Comparison of ENCODE assay signal across 15 cellular contexts in genomic region chrX:65463550-65463949, GRCh38.
DNase-seq lines count a peak whose midpoint lies in the region; ATAC-seq and TF ChIP-seq lines count a peak whose summit lies in the region.
"Had no signal": no experiment of that assay in that cellular context is flagged by ENCODE, and none has a peak within 500 bp of the region (broad histone marks: within the 10 kb centered on the region; RNA-seq: fewer than 3 reads in every experiment).

No MANE protein-coding gene starts in this region.

- intact Hi-C loops in activated CD8-positive, alpha-beta T cell treated with anti-CD3 and anti-CD28 coated beads for 36 hours (cut with micrococcal nuclease) = no loop called here

- H3K4me1 ChIP-seq in suprapubic skin = no peaks in the 10 kb centered on the region
- H3K4me1 ChIP-seq: left lung had no signal

- H3K4me3 Mint-ChIP-seq in HFFc6 = no peak overlapping the region
- H3K4me3 Mint-ChIP-seq in activated CD8-positive, alpha-beta T cell treated with anti-CD3 and anti-CD28 coated beads for 36 hours = no peak overlapping the region
- H3K4me3 Mint-ChIP-seq: activated CD4-positive, alpha-beta T cell treated with anti-CD3 and anti-CD28 coated beads, Interleukin-2, amount 10 ng/mL, durations not matched to agents 7 days and 5 days; activated naive CD8-positive, alpha-beta T cell had no signal

- H3K36me3 ChIP-seq in suprapubic skin = no peaks in the 10 kb centered on the region
- H3K36me3 ChIP-seq: left lung had no signal

- H3K36me3 Mint-ChIP-seq in HFFc6 (ENCODE audit: low read depth) = no peaks in the 10 kb centered on the region
- no peaks in the 10 kb centered on the region for H3K36me3 Mint-ChIP-seq in activated CD8-positive, alpha-beta T cell treated with anti-CD3 and anti-CD28 coated beads for 36 hours (ENCODE audit: low read depth)

- peaks cover 6% of the 10 kb centered on the region; the same call in 1 of the 2 replicates for H3K4me1 Mint-ChIP-seq in HFFc6 (ENCODE audit: low read depth)
- H3K4me1 Mint-ChIP-seq in activated CD8-positive, alpha-beta T cell treated with anti-CD3 and anti-CD28 coated beads for 36 hours (ENCODE audit: low read depth) = no peaks in the 10 kb centered on the region
- H3K4me1 Mint-ChIP-seq: activated CD4-positive, alpha-beta T cell treated with anti-CD3 and anti-CD28 coated beads, Interleukin-2, amount 10 ng/mL, durations not matched to agents 7 days and 5 days had no signal

- no peaks in the 10 kb centered on the region for H3K27me3 Mint-ChIP-seq in HFFc6 (ENCODE audit: insufficient read depth)
- no peaks in the 10 kb centered on the region for H3K27me3 Mint-ChIP-seq in activated CD8-positive, alpha-beta T cell treated with anti-CD3 and anti-CD28 coated beads for 36 hours
- H3K27me3 Mint-ChIP-seq: activated CD4-positive, alpha-beta T cell treated with anti-CD3 and anti-CD28 coated beads, Interleukin-2, amount 10 ng/mL, durations not matched to agents 7 days and 5 days; activated naive CD8-positive, alpha-beta T cell had no signal

- in situ Hi-C loops in ACHN (cut with HindIII; ENCODE audit: low pct_ligation_motif_present, low pct_unique_long_range_greater_than_20kb, low sequenced_read_pairs) = no loop called here

- no peak for ATAC-seq in activated CD8-positive, alpha-beta T cell treated with anti-CD3 and anti-CD28 coated beads for 36 hours
- ATAC-seq in GM18498 (IDR thresholded peaks at IDR 0.05; ENCODE audit: unreplicated experiment) = no peak
- ATAC-seq: HepG2, left lung had no signal

- no peak overlapping the region for H3K27ac ChIP-seq in suprapubic skin
- H3K27ac ChIP-seq: left lung had no signal

- TF ChIP-seq CTCF in HFFc6 (IDR thresholded peaks at IDR 0.05) (no peak), cardiac fibroblast (IDR thresholded peaks at IDR 0.05; ENCODE audit: low read depth, low read length) (no peak), suprapubic skin (IDR thresholded peaks at IDR 0.05) (no peak)
- TF ChIP-seq CTCF in activated CD8-positive, alpha-beta T cell treated with anti-CD3 and anti-CD28 coated beads for 36 hours (IDR thresholded peaks at IDR 0.05) = no peak

- CTCF ChIA-PET in activated CD8-positive, alpha-beta T cell treated with anti-CD3 and anti-CD28 coated beads for 36 hours (lab: Charles Lee) = no interaction called here

- H3K4me3 ChIP-seq in cardiac fibroblast (replicated peaks in 1 of 2; ENCODE audit: low read depth in 2 of 2, low read length in 2 of 2) (no peak overlapping the region), suprapubic skin (no peak overlapping the region)
- H3K4me3 ChIP-seq: left lung had no signal

- 38% methylated on average over 4 of the region's 4 CpGs for WGBS in suprapubic skin

- POLR2A ChIA-PET in activated CD8-positive, alpha-beta T cell treated with anti-CD3 and anti-CD28 coated beads for 36 hours (lab: Charles Lee) = no interaction called here

- peak; percentile 50 for DNase-seq in ACHN
- peak; percentile 9 for DNase-seq in HFFc6
- peak; percentile 13 to 65 for DNase-seq in cardiac fibroblast (ENCODE audit: low read depth in 2 of 2)
- peak; percentile 49 for DNase-seq in iPS-NIHi11 (ENCODE audit: low spot score)
- no peak for DNase-seq in suprapubic skin (ENCODE audit: low spot score in 2 of 2)
- DNase-seq in DMS53 (lab: John Stamatoyannopoulos, UW) = no peak
- no peak for DNase-seq in activated CD8-positive, alpha-beta T cell treated with anti-CD3 and anti-CD28 coated beads for 36 hours
- DNase-seq: activated CD4-positive, alpha-beta T cell treated with anti-CD3 and anti-CD28 coated beads, Interleukin-2, amount 10 ng/mL, durations not matched to agents 7 days and 5 days; cerebellar nuclear complex; left lung; SHP77 treated with DMSO at 0.1 percent for 48 hours; T-helper 9 cell had no signal

- TF ChIP-seq POLR2A in suprapubic skin (IDR thresholded peaks at IDR 0.05) = no peak

- H3K27ac Mint-ChIP-seq in HFFc6 = no peak overlapping the region
- no peak overlapping the region for H3K27ac Mint-ChIP-seq in activated CD8-positive, alpha-beta T cell treated with anti-CD3 and anti-CD28 coated beads for 36 hours
- H3K27ac Mint-ChIP-seq: activated CD4-positive, alpha-beta T cell treated with anti-CD3 and anti-CD28 coated beads, Interleukin-2, amount 10 ng/mL, durations not matched to agents 7 days and 5 days; activated naive CD8-positive, alpha-beta T cell had no signal

- no peaks in the 10 kb centered on the region for H3K27me3 ChIP-seq in suprapubic skin
- H3K27me3 ChIP-seq: left lung had no signal

- no peaks in the 10 kb centered on the region for H3K9me3 Mint-ChIP-seq in HFFc6
- H3K9me3 Mint-ChIP-seq in activated CD8-positive, alpha-beta T cell treated with anti-CD3 and anti-CD28 coated beads for 36 hours = peaks cover 6% of the 10 kb centered on the region
- H3K9me3 Mint-ChIP-seq: activated CD4-positive, alpha-beta T cell treated with anti-CD3 and anti-CD28 coated beads, Interleukin-2, amount 10 ng/mL, durations not matched to agents 7 days and 5 days had no signal

- no peaks in the 10 kb centered on the region for H3K9me3 ChIP-seq in suprapubic skin

- no peak for TF ChIP-seq EP300 in suprapubic skin (IDR thresholded peaks at IDR 0.05)

Comparison
In these comparisons a context has a peak if more than half of its experiments do, and no peak if none do; other contexts are left out.
1. DNase-seq: peak in ACHN (single experiment), HFFc6 (single experiment), cardiac fibroblast (2 of 2) and iPS-NIHi11 (single experiment); none in suprapubic skin (0 of 2), DMS53 (single experiment) and activated CD8-positive, alpha-beta T cell treated with anti-CD3 and anti-CD28 coated beads for 36 hours (single experiment).